ENCODE assay signal across 29 cellular contexts in the genomic region with DNA sequence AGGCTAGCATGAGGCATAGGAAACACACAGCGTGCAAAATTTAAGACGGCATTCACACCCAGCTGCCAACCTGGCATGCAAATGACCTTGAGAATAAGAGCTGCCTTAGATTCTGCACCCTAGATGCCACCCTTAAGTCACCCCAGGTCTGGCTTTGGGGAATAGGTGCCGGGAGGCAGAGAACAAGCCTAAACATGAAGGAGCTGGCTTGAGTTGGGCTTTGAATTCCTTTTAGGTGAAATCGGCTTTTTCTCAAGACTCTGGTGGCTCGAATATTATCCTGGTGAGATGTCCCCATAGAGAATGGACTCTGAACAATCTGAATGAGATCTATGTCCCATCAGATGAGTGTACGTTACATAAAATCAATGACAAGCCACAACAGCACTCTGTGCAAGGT.
"Had no signal": no experiment of that assay in that cellular context is flagged by ENCODE, and none has a peak within 500 bp of the region (broad histone marks: within the 10 kb centered on the region; RNA-seq: fewer than 3 reads in every experiment).

No MANE protein-coding gene starts in this region.

- H3K27me3 ChIP-seq: brain microvascular endothelial cell, cardiac muscle cell had no signal

- DNase-seq: activated CD4-positive, alpha-beta T cell treated with anti-CD3 and anti-CD28 coated beads for 1 hour; activated CD4-positive, alpha-beta T cell treated with anti-CD3 and anti-CD28 coated beads for 4 hours; activated CD4-positive, alpha-beta T cell treated with anti-CD3 and anti-CD28 coated beads, Interleukin-2, amount 50 U/mL, for 1 hour; activated CD4-positive, alpha-beta T cell treated with anti-CD3 and anti-CD28 coated beads, Interleukin-2, amount 50 U/mL, for 48 hours; activated CD8-positive, alpha-beta memory T cell treated with anti-CD3 and anti-CD28 coated beads for 24 hours; activated CD8-positive, alpha-beta T cell treated with anti-CD3 and anti-CD28 coated beads for 36 hours; activated effector memory CD4-positive, alpha-beta T cell treated with Interleukin-2 at 50 U/mL for 16 hours; activated gamma-delta T cell treated with Interleukin-2 at 50 U/mL for 16 hours; activated naive CD4-positive, alpha-beta T cell treated with anti-CD3 and anti-CD28 coated beads, Interleukin-2, amount 50 U/mL, for 16 hours; activated naive CD4-positive, alpha-beta T cell treated with Interleukin-2 at 50 U/mL for 16 hours; activated T-cell treated with anti-CD3 and anti-CD28 coated beads, Interleukin-2, amount 50 U/mL, for 4 hours; amniotic stem cell; anterior cingulate cortex; brain microvascular endothelial cell; effector memory CD4-positive, alpha-beta T cell; endodermal cell; erythroblast; foreskin melanocyte; head of caudate nucleus; T-helper 2 cell had no signal

- H3K27ac Mint-ChIP-seq: activated CD8-positive, alpha-beta T cell treated with anti-CD3 and anti-CD28 coated beads for 36 hours; activated naive CD8-positive, alpha-beta T cell; activated T-helper 17 cell treated with anti-CD3 and anti-CD28 coated beads, Interleukin-2, amount 50 U/mL, for 72 hours; dendritic cell treated with granulocyte-macrophage colony-stimulating factor and Interleukin-4, amounts not matched to agents 40 ng/mL and 50 ng/mL, for 4 days; endodermal cell had no signal

- H3K9me3 ChIP-seq: esophagus muscularis mucosa, gastroesophageal sphincter had no signal

- H3K36me3 ChIP-seq: brain microvascular endothelial cell, cardiac muscle cell, esophagus muscularis mucosa, gastroesophageal sphincter had no signal

- H3K9me3 Mint-ChIP-seq: central memory CD8-positive, alpha-beta T cell; endodermal cell had no signal

- H3K4me1 ChIP-seq: esophagus muscularis mucosa, gastroesophageal sphincter had no signal

- H3K4me1 Mint-ChIP-seq: activated T-helper 17 cell treated with anti-CD3 and anti-CD28 coated beads, Interleukin-2, amount 50 U/mL, for 72 hours; central memory CD8-positive, alpha-beta T cell had no signal

- H3K27ac ChIP-seq: brain microvascular endothelial cell, cardiac muscle cell, coronary artery, dorsolateral prefrontal cortex, esophagus muscularis mucosa, gastroesophageal sphincter had no signal

- H3K4me3 Mint-ChIP-seq: activated CD8-positive, alpha-beta T cell treated with anti-CD3 and anti-CD28 coated beads for 36 hours; activated naive CD8-positive, alpha-beta T cell; activated T-cell treated with anti-CD3 and anti-CD28 coated beads, Interleukin-2, amount 50 U/mL, for 4 hours; activated T-helper 17 cell treated with anti-CD3 and anti-CD28 coated beads, Interleukin-2, amount 50 U/mL, for 72 hours; central memory CD8-positive, alpha-beta T cell; dendritic cell treated with granulocyte-macrophage colony-stimulating factor and Interleukin-4, amounts not matched to agents 40 ng/mL and 50 ng/mL, for 4 days; endodermal cell had no signal

- H3K27me3 Mint-ChIP-seq: activated CD8-positive, alpha-beta T cell treated with anti-CD3 and anti-CD28 coated beads for 36 hours; activated naive CD8-positive, alpha-beta T cell; activated T-helper 17 cell treated with anti-CD3 and anti-CD28 coated beads, Interleukin-2, amount 50 U/mL, for 72 hours; dendritic cell treated with granulocyte-macrophage colony-stimulating factor and Interleukin-4, amounts not matched to agents 40 ng/mL and 50 ng/mL, for 4 days had no signal

- H3K4me3 ChIP-seq: cardiac muscle cell, coronary artery, dorsolateral prefrontal cortex, esophagus muscularis mucosa, gastroesophageal sphincter had no signal
